In the genomic region with DNA sequence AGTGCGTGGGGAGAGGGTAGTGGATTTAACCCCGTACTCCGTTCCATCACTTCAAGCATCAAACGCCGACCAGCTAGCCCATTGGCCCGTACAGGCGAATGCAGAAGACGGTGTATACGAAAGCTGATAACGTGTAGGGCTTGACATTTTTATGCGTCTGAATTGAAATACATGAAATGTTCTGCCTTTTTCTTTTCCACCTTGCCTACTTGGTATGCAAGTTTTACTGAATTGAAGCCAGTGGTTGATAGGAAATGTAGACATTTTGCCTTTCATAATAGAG, we compare ENCODE assay signal across 8 cellular contexts. TPM values are rescaled to one million over a fixed set of nuclear protein-coding genes. Genes with fewer than 3 reads are reported as not detected.
DNase-seq lines count a peak whose midpoint lies in the region; ATAC-seq and TF ChIP-seq lines count a peak whose summit lies in the region.

No MANE protein-coding gene starts in this region.

- TF ChIP-seq CTCF in Caco-2 (IDR thresholded peaks at IDR 0.05; ENCODE audit: insufficient read depth in 1 of 2, low read depth in 1 of 2, low read length in 1 of 2, severe bottlenecking in 1 of 2, unreplicated experiment in 1 of 2) (no peak), lower lobe of right lung (IDR thresholded peaks at IDR 0.05) (no peak), uterus (IDR thresholded peaks at IDR 0.05) (no peak)

- ATAC-seq in HG02943 (IDR thresholded peaks at IDR 0.05; ENCODE audit: low read depth, unreplicated experiment) (peak; percentile 3), lower lobe of right lung (no peak), GM18870 (IDR thresholded peaks at IDR 0.05; ENCODE audit: unreplicated experiment) (no peak), left colon (no peak)

- H3K9me3 Mint-ChIP-seq in Caco-2 (ENCODE audit: unreplicated experiment) = no peaks in the 10 kb centered on the region

- H3K27ac ChIP-seq in lower lobe of right lung (peak overlapping the region; percentile 100), uterus (peak overlapping the region; percentile 89 to 98)

- peaks cover 24% of the 10 kb centered on the region for H3K4me1 Mint-ChIP-seq in Caco-2 (ENCODE audit: low read depth, unreplicated experiment)

- peaks cover 15% of the 10 kb centered on the region for H3K4me1 ChIP-seq in Caco-2
- H3K4me1 ChIP-seq in lower lobe of right lung = peaks cover 40% of the 10 kb centered on the region
- H3K4me1 ChIP-seq in uterus = peaks cover 0 to 8% of the 10 kb centered on the region in 2 donors

- no peak for TF ChIP-seq POLR2A in uterus (IDR thresholded peaks at IDR 0.05)

- H3K27me3 ChIP-seq in Caco-2 (replicated peaks; ENCODE audit: control insufficient read depth, insufficient read depth, low read length) (no peaks in the 10 kb centered on the region), lower lobe of right lung (ENCODE audit: low read depth) (no peaks in the 10 kb centered on the region), uterus (no peaks in the 10 kb centered on the region)

- no peaks in the 10 kb centered on the region for H3K27me3 Mint-ChIP-seq in Caco-2 (ENCODE audit: insufficient read depth, unreplicated experiment)

- H3K27ac Mint-ChIP-seq in Caco-2 (ENCODE audit: unreplicated experiment) = peak overlapping the region; percentile 91

- H3K9me3 ChIP-seq in Caco-2 = no peaks in the 10 kb centered on the region
- no peaks in the 10 kb centered on the region for H3K9me3 ChIP-seq in lower lobe of right lung
- no peaks in the 10 kb centered on the region for H3K9me3 ChIP-seq in uterus

- no peak for DNase-seq in Caco-2
- peak; percentile 87 for DNase-seq in amniotic epithelial cell (ENCODE audit: low read depth)
- DNase-seq in lower lobe of right lung = no peak
- DNase-seq in uterus = no peak
- DNase-seq in anterior cingulate cortex (lab: John Stamatoyannopoulos, UW) = no peak
- DNase-seq in left colon = no peak

- CTCF ChIA-PET in Caco-2 (lab: Charles Lee) = interaction anchor here (0.6 to 1.7 kb wide), 12 partner anchors 10 to 258 kb away, joined by 3 to 13 read pairs (median 6); a partner anchor contains a TSS

- H3K4me3 Mint-ChIP-seq in Caco-2 (ENCODE audit: unreplicated experiment) = peak overlapping the region; percentile 98

- BruUV-seq in Caco-2 (replicated peaks; lab: Mats Ljungman, UMichigan) = TSS peak; percentile 95

- intact Hi-C loops in Caco-2 (cut with micrococcal nuclease; ENCODE audit: unreplicated experiment) (no loop called here), lower lobe of right lung (cut with DNase I) (no loop called here), uterus (cut with DNase I; ENCODE audit: low total_unique reads) (no loop called here), left colon (cut with DNase I, micrococcal nuclease) (no loop called here)

- POLR2A ChIA-PET in Caco-2 (lab: Charles Lee) = interaction anchor here (0.6 to 2.2 kb wide), 14 partner anchors 9 to 289 kb away, joined by 3 to 53 read pairs (median 6); a partner anchor contains a TSS

- peak overlapping the region; percentile 57 for H3K4me3 ChIP-seq in Caco-2 (ENCODE audit: low read depth, low read length)
- H3K4me3 ChIP-seq in lower lobe of right lung = peak overlapping the region; percentile 51
- H3K4me3 ChIP-seq in uterus = peak overlapping the region; percentile 37 to 100

- no peaks in the 10 kb centered on the region for H3K36me3 ChIP-seq in Caco-2 (ENCODE audit: control insufficient read depth, insufficient read depth, low read length)
- no peaks in the 10 kb centered on the region for H3K36me3 ChIP-seq in lower lobe of right lung
- H3K36me3 ChIP-seq in uterus = no peaks in the 10 kb centered on the region

- peaks cover 14% of the 10 kb centered on the region for H3K36me3 Mint-ChIP-seq in Caco-2 (ENCODE audit: insufficient read depth, unreplicated experiment)

RNA-seq across cellular contexts. Expression of a gene that starts 0.8 kb away (rescaled TPM):
- total RNA-seq in Caco-2 (2022) (72.1 and 73.7 TPM in 2 replicates), lower lobe of right lung (278 TPM), uterus (100 to 1,000 TPM; 115 to 298 (median 171) TPM), left colon (100 to 1,000 TPM; 150 to 212 TPM)

RNA-seq across cellular contexts. Expression of a gene that starts 34.0 kb away (rescaled TPM):
- total RNA-seq in Caco-2 (2022) (143 and 173 TPM in 2 replicates), lower lobe of right lung (269 TPM), uterus (100 to 1,000 TPM; 204 to 520 (median 372) TPM), left colon (10 to 100 TPM; 21.9 to 62.0 TPM)
